In the genomic region with DNA sequence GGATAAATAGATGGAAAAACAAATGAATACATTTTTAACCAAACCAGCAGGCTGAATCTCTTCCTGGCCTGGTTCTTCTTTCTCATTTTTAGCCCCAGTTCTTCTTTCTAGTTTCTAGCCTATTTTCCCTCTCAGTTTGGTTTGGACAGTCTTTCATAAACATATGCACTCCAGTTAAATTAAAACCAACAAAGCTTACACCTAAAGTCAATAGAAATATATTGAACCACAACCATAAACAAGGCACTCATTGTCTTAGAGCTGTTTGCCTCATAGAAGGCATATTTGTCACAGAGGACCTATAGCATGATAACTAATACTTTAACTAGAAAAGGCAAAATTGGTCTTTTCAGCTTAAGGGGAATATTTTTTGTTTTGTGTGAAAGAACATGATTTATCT, we compare ENCODE assay signal across 28 cellular contexts.
"Had no signal": no experiment of that assay in that cellular context is flagged by ENCODE, and none has a peak within 500 bp of the region (broad histone marks: within the 10 kb centered on the region; RNA-seq: fewer than 3 reads in every experiment).

No MANE protein-coding gene starts in this region.

- DNase-seq: activated CD4-positive, alpha-beta memory T cell treated with anti-CD3 and anti-CD28 coated beads for 36 hours; activated CD4-positive, alpha-beta T cell treated with anti-CD3 and anti-CD28 coated beads, Interleukin-2, amount 10 ng/mL, durations not matched to agents 7 days and 5 days; activated CD4-positive, CD25-positive, alpha-beta regulatory T cell; activated CD8-positive, alpha-beta memory T cell treated with anti-CD3 and anti-CD28 coated beads for 24 hours; activated gamma-delta T cell; activated naive CD4-positive, alpha-beta T cell treated with anti-CD3 and anti-CD28 coated beads for 36 hours; activated T-cell treated with anti-CD3 and anti-CD28 coated beads, Interleukin-2, amount 50 U/mL, for 4 hours; amygdala; cortex of kidney; MG63; MV-4-11; NCI-H1092 treated with DMSO at 0.1 percent for 48 hours; NCI-H1417 treated with DMSO at 0.1 percent for 48 hours; NCI-H1694; NCI-H2029; NCI-H2107; NCI-H345; NCI-H510A; NCI-H774; Peyer's patch; Right ventricle myocardium superior; SJCRH30; SK-N-SH had no signal

- H3K4me3 Mint-ChIP-seq: activated CD4-positive, alpha-beta memory T cell treated with anti-CD3 and anti-CD28 coated beads for 36 hours; activated CD4-positive, alpha-beta T cell treated with anti-CD3 and anti-CD28 coated beads, Interleukin-2, amount 10 ng/mL, durations not matched to agents 7 days and 5 days; activated naive CD4-positive, alpha-beta T cell treated with anti-CD3 and anti-CD28 coated beads for 36 hours; activated naive CD8-positive, alpha-beta T cell; activated T-cell treated with anti-CD3 and anti-CD28 coated beads, Interleukin-2, amount 50 U/mL, for 4 hours; activated T-helper 17 cell treated with anti-CD3 and anti-CD28 coated beads, Interleukin-2, amount 50 U/mL, for 72 hours; brain; central memory CD8-positive, alpha-beta T cell had no signal

- H3K9me3 Mint-ChIP-seq: activated CD4-positive, alpha-beta T cell treated with anti-CD3 and anti-CD28 coated beads, Interleukin-2, amount 10 ng/mL, durations not matched to agents 7 days and 5 days had no signal

- H3K27ac Mint-ChIP-seq: activated CD4-positive, alpha-beta memory T cell treated with anti-CD3 and anti-CD28 coated beads for 36 hours; activated CD4-positive, alpha-beta T cell treated with anti-CD3 and anti-CD28 coated beads, Interleukin-2, amount 10 ng/mL, durations not matched to agents 7 days and 5 days; activated naive CD4-positive, alpha-beta T cell treated with anti-CD3 and anti-CD28 coated beads for 36 hours; activated naive CD8-positive, alpha-beta T cell; activated T-helper 17 cell treated with anti-CD3 and anti-CD28 coated beads, Interleukin-2, amount 50 U/mL, for 72 hours; brain had no signal

- H3K36me3 Mint-ChIP-seq: activated CD4-positive, alpha-beta memory T cell treated with anti-CD3 and anti-CD28 coated beads for 36 hours; activated naive CD8-positive, alpha-beta T cell; brain had no signal

- ATAC-seq: activated T-cell treated with anti-CD3 and anti-CD28 coated beads, Interleukin-2, amount 50 U/mL, for 4 hours; activated T-helper 17 cell treated with anti-CD3 and anti-CD28 coated beads, Interleukin-2, amount 50 U/mL, for 72 hours had no signal

- H3K27ac ChIP-seq: Peyer's patch, RWPE1, SJCRH30 had no signal

- H3K27me3 Mint-ChIP-seq: activated CD4-positive, alpha-beta memory T cell treated with anti-CD3 and anti-CD28 coated beads for 36 hours; activated CD4-positive, alpha-beta T cell treated with anti-CD3 and anti-CD28 coated beads, Interleukin-2, amount 10 ng/mL, durations not matched to agents 7 days and 5 days; activated naive CD8-positive, alpha-beta T cell; activated T-helper 17 cell treated with anti-CD3 and anti-CD28 coated beads, Interleukin-2, amount 50 U/mL, for 72 hours; central memory CD8-positive, alpha-beta T cell had no signal

- H3K4me1 Mint-ChIP-seq: activated CD4-positive, alpha-beta T cell treated with anti-CD3 and anti-CD28 coated beads, Interleukin-2, amount 10 ng/mL, durations not matched to agents 7 days and 5 days; activated T-helper 17 cell treated with anti-CD3 and anti-CD28 coated beads, Interleukin-2, amount 50 U/mL, for 72 hours; central memory CD8-positive, alpha-beta T cell had no signal
